ENCODE assay signal across 9 cellular contexts in the genomic region with DNA sequence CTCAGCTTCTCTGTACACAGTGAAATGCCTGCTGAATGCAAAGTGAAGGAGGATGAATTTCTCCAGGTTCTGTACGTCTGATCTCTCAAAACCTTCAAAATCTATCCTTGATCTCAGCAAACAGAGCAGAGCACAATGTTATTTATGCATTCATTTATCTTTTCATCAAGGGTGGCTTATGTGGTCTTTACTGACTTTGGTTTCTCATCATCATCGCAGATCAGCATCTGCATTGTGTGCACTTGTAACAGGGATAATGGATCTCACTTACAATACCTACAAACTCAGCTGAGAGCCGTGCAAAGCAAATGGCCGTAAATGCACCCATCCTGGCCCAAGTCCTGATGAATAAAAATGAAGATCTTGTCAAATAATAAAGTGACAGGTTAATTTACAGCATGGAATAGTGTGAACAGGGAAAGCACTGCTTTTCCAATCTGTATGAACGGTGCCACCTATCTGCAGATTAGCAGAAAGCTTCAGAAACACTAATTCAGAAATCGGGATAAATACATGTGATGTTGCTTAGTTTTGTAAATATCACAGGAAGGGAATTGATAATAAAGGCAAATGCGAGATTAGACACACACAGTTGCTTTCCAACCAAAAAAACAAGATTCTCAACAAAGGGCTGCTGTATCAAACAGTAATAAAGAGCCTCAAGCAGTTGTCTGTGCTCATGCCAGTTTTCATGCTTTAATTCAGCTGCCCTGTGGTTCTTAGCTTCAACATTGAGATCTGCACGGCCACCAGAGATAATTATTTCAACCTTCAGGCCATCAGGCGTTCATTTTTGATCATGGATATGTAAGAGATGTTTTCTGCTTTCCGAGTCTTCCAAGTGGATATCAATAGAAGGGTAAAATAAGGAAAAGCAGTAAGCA.
DNase-seq lines count a peak whose midpoint lies in the region; ATAC-seq and TF ChIP-seq lines count a peak whose summit lies in the region.
"Had no signal": no experiment of that assay in that cellular context is flagged by ENCODE, and none has a peak within 500 bp of the region (broad histone marks: within the 10 kb centered on the region; RNA-seq: fewer than 3 reads in every experiment).

No MANE protein-coding gene starts in this region.

- TF ChIP-seq POLR2A in prostate gland (IDR thresholded peaks at IDR 0.05): no peak

- DNase-seq in NCI-H2029 treated with DMSO at 0.1 percent for 48 hours (lab: John Stamatoyannopoulos, UW) (peak; percentile 55), NCI-H2029 (lab: John Stamatoyannopoulos, UW) (no peak), NCI-H2227 (lab: John Stamatoyannopoulos, UW; ENCODE audit: unreplicated experiment) (peak; percentile 76), choroid plexus epithelial cell (ENCODE audit: low read depth) (peak; percentile 57), psoas muscle (no peak), prostate gland (ENCODE audit: low spot score) (no peak)

- H3K9me3 ChIP-seq in psoas muscle (no peaks in the 10 kb centered on the region), prostate gland (no peaks in the 10 kb centered on the region)
- H3K9me3 ChIP-seq: BLaER1 had no signal

- H3K36me3 ChIP-seq in psoas muscle (ENCODE audit: insufficient read depth in 1 of 2, low read depth in 1 of 2) (no peaks in the 10 kb centered on the region), prostate gland (no peaks in the 10 kb centered on the region)
- H3K36me3 ChIP-seq: BLaER1 had no signal

- H3K27ac ChIP-seq in psoas muscle (no peak overlapping the region), prostate gland (no peak overlapping the region)
- H3K27ac ChIP-seq: BLaER1 had no signal

- intact Hi-C loops in psoas muscle (cut with DNase I): loop anchor here in 1 of 2 donors (10.0 kb wide), 1 partner anchor 320 kb away; no protein-coding TSS in a partner anchor
- intact Hi-C loops in prostate gland (cut with DNase I): no loop called here

- peak; percentile 71 for TF ChIP-seq CTCF in choroid plexus epithelial cell (conservative IDR thresholded peaks at IDR 0.05; ENCODE audit: low read depth, low read length)
- TF ChIP-seq CTCF in psoas muscle (IDR thresholded peaks at IDR 0.05): peak; percentile 36
- peak in 2 of 4 experiments; percentile 20 to 23 for TF ChIP-seq CTCF in prostate gland (IDR thresholded peaks at IDR 0.05)

- WGBS in psoas muscle, 3 donors: 48 to 66% (median 54%) methylated on average over 10 of the region's 10 CpGs
- WGBS in prostate gland: 60% methylated on average over 10 of the region's 10 CpGs

- H3K4me3 ChIP-seq in choroid plexus epithelial cell (ENCODE audit: low read depth, low read length) (no peak overlapping the region), psoas muscle (no peak overlapping the region), prostate gland (no peak overlapping the region)
- H3K4me3 ChIP-seq: BLaER1 had no signal

- H3K4me1 ChIP-seq in psoas muscle: peaks cover 29% of the 10 kb centered on the region
- no peaks in the 10 kb centered on the region for H3K4me1 ChIP-seq in prostate gland (replicated peaks)
- H3K4me1 ChIP-seq: BLaER1 had no signal

- no peak for ATAC-seq in psoas muscle
- no peak for ATAC-seq in GM18858 (IDR thresholded peaks at IDR 0.05; ENCODE audit: unreplicated experiment)
- ATAC-seq in GM18517 (IDR thresholded peaks at IDR 0.05; ENCODE audit: unreplicated experiment): no peak

- no peaks in the 10 kb centered on the region for H3K27me3 ChIP-seq in psoas muscle (ENCODE audit: insufficient read depth in 3 of 3, low read length in 2 of 3)
- no peaks in the 10 kb centered on the region for H3K27me3 ChIP-seq in prostate gland (replicated peaks; ENCODE audit: insufficient read depth)
- H3K27me3 ChIP-seq: BLaER1 had no signal

Comparison
In these comparisons a context has a peak if more than half of its experiments do, and no peak if none do; other contexts are left out.
1. DNase-seq: peak in NCI-H2029 treated with DMSO at 0.1 percent for 48 hours (single experiment), NCI-H2227 (single experiment) and choroid plexus epithelial cell (single experiment); none in NCI-H2029 (single experiment), psoas muscle (0 of 2) and prostate gland (single experiment).